ENCODE assay signal across 17 cellular contexts in the genomic region with DNA sequence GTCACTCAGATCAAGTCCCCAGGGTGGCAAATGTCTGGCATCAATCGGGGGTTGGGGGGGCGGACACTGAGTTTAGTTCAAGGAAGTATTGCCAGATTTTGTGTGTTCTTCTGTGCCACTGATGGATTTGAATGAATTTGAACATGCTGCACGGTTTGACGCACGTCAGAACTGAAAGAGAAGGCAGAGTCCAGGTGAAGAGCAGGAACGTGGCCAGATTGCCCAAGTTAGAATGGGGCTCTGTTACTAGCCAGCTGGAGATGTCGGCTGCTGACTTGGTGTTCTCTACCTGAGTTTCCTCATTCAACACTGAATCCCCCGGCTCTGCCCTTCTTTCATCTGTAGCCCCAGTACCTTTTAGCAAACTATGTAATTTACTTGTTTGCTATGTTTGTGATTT.
A peak's percentile ranks its signal among the peaks of the same experiment; 100 is the strongest.
DNase-seq lines count a peak whose midpoint lies in the region; ATAC-seq and TF ChIP-seq lines count a peak whose summit lies in the region.
"Had no signal": no experiment of that assay in that cellular context is flagged by ENCODE, and none has a peak within 500 bp of the region (broad histone marks: within the 10 kb centered on the region; RNA-seq: fewer than 3 reads in every experiment).

No MANE protein-coding gene starts in this region.

- H3K4me3 ChIP-seq in SJSA1 (no peak overlapping the region), mesenchymal stem cell (ENCODE audit: insufficient read depth in 1 of 2, low read depth in 1 of 2, low read length in 2 of 2) (no peak overlapping the region), stomach (no peak overlapping the region)
- H3K4me3 ChIP-seq: lower lobe of right lung, right atrium auricular region, thyroid gland had no signal

- WGBS in mesenchymal stem cell = 82% methylated on average over 7 of the region's 8 CpGs
- WGBS in stomach, 5 donors = 64 to 87% (median 83%) methylated on average over 8 of the region's 8 CpGs

- peak overlapping the region in 4 of 10 donors; percentile 14 to 70 (median 42) for H3K27ac Mint-ChIP-seq in naive thymus-derived CD8-positive, alpha-beta T cell
- H3K27ac Mint-ChIP-seq: activated CD4-positive, alpha-beta memory T cell treated with anti-CD3 and anti-CD28 coated beads, Interleukin-2, amount 10 ng/mL, durations not matched to agents 7 days and 5 days; activated T-helper 1 cell treated with anti-CD3 and anti-CD28 coated beads, Interleukin-12 subunit alpha, Interleukin-12 subunit beta, Interleukin-2, Interleukin-4 antibody, amounts not matched to agents 30 ng/mL and 10 ng/mL and 1 ng/mL, durations not matched to agents 14 hours and 24 hours and 36 hours had no signal

- TF ChIP-seq CTCF in stomach (IDR thresholded peaks at IDR 0.05) = no peak

- H3K36me3 Mint-ChIP-seq in naive thymus-derived CD8-positive, alpha-beta T cell = no peaks in the 10 kb centered on the region

- no peaks in the 10 kb centered on the region for H3K79me1 ChIP-seq in mesenchymal stem cell (replicated peaks; ENCODE audit: low read length, poor library complexity, severe bottlenecking)

- no peak overlapping the region for H2AK5ac ChIP-seq in mesenchymal stem cell (ENCODE audit: low read length, severe bottlenecking)

- H3K27me3 Mint-ChIP-seq in naive thymus-derived CD8-positive, alpha-beta T cell = peaks cover 0 to 3% (median 0%) of the 10 kb centered on the region in 5 donors

- no peaks in the 10 kb centered on the region for H3K36me3 ChIP-seq in SJSA1
- no peaks in the 10 kb centered on the region for H3K36me3 ChIP-seq in mesenchymal stem cell (ENCODE audit: control insufficient read depth in 1 of 2, insufficient read depth in 2 of 2, low read depth in 1 of 2, low read length in 2 of 2)
- no peaks in the 10 kb centered on the region for H3K36me3 ChIP-seq in stomach
- H3K36me3 ChIP-seq: lower lobe of right lung, right atrium auricular region, thyroid gland had no signal

- H3K9ac ChIP-seq in mesenchymal stem cell (ENCODE audit: low read length) = no peak overlapping the region

- H2BK12ac ChIP-seq in mesenchymal stem cell (ENCODE audit: low read length in 2 of 2) = peak overlapping the region; percentile 7 to 34

- TF ChIP-seq EP300 in stomach (IDR thresholded peaks at IDR 0.05) = no peak

- intact Hi-C loops in stomach (cut with DNase I; ENCODE audit: low total_unique reads) = loop anchor here (5.0 to 10.0 kb wide), 3 partner anchors 175 to 293 kb away; partner anchors contain the start of gene PFKFB3

- DNase-seq in NCI-H2227 treated with DMSO at 0.1 percent for 48 hours (lab: John Stamatoyannopoulos, UW) (peak; percentile 7), NCI-H2227 (lab: John Stamatoyannopoulos, UW; ENCODE audit: unreplicated experiment) (no peak), SJSA1 (ENCODE audit: low read depth in 1 of 2, low spot score in 2 of 2) (no peak), mesenchymal stem cell (peak; percentile 12), stomach (no peak), NCI-H510A (lab: John Stamatoyannopoulos, UW) (no peak)
- no peak for DNase-seq in naive thymus-derived CD8-positive, alpha-beta T cell
- DNase-seq: activated CD4-positive, alpha-beta memory T cell treated with anti-CD3 and anti-CD28 coated beads, Interleukin-2, amount 10 ng/mL, durations not matched to agents 7 days and 5 days; NCI-H1048; NCI-H748 treated with DMSO at 0.1 percent for 48 hours; stimulated activated CD4-positive, alpha-beta T cell treated with anti-CD3 and anti-CD28 coated beads, Interleukin-2, amount 100 ng/mL, for 24 hours had no signal

- H3K4me3 Mint-ChIP-seq in naive thymus-derived CD8-positive, alpha-beta T cell = no peak overlapping the region
- H3K4me3 Mint-ChIP-seq: activated CD4-positive, alpha-beta memory T cell treated with anti-CD3 and anti-CD28 coated beads, Interleukin-2, amount 10 ng/mL, durations not matched to agents 7 days and 5 days; activated T-helper 1 cell treated with anti-CD3 and anti-CD28 coated beads, Interleukin-12 subunit alpha, Interleukin-12 subunit beta, Interleukin-2, Interleukin-4 antibody, amounts not matched to agents 30 ng/mL and 10 ng/mL and 1 ng/mL, durations not matched to agents 14 hours and 24 hours and 36 hours had no signal

- no peak overlapping the region for H2AFZ ChIP-seq in mesenchymal stem cell (ENCODE audit: low read depth, low read length)

- H2BK5ac ChIP-seq in mesenchymal stem cell (ENCODE audit: low read depth, low read length, poor library complexity, severe bottlenecking) = no peak overlapping the region

- TF ChIP-seq POLR2A in stomach (IDR thresholded peaks at IDR 0.05) = no peak

- ATAC-seq in naive thymus-derived CD8-positive, alpha-beta T cell = no peak
- ATAC-seq in GM18519 (IDR thresholded peaks at IDR 0.05; ENCODE audit: low FRiP score, unreplicated experiment) = no peak

- no peak overlapping the region for H2BK15ac ChIP-seq in mesenchymal stem cell (ENCODE audit: low read depth, poor library complexity, severe bottlenecking)

- POLR2A ChIA-PET in naive thymus-derived CD8-positive, alpha-beta T cell (lab: Charles Lee) = interaction anchor here (0.6 to 5.2 kb wide), 2 partner anchors 15 to 199 kb away, joined by 3 to 61 read pairs; partner anchors contain the start of gene PFKFB3

- peak overlapping the region; percentile 4 to 14 for H3K18ac ChIP-seq in mesenchymal stem cell (ENCODE audit: low read depth in 1 of 2, low read length in 2 of 2)

- H4K8ac ChIP-seq in mesenchymal stem cell (ENCODE audit: low read length) = no peak overlapping the region

- H3K9me3 ChIP-seq in SJSA1 (replicated peaks) = no peaks in the 10 kb centered on the region
- H3K9me3 ChIP-seq in mesenchymal stem cell (ENCODE audit: control insufficient read depth, low read length) = no peaks in the 10 kb centered on the region
- no peaks in the 10 kb centered on the region for H3K9me3 ChIP-seq in stomach
- H3K9me3 ChIP-seq: lower lobe of right lung, right atrium auricular region, thyroid gland had no signal

- no peaks in the 10 kb centered on the region for H3K9me3 Mint-ChIP-seq in naive thymus-derived CD8-positive, alpha-beta T cell
- H3K9me3 Mint-ChIP-seq: activated CD4-positive, alpha-beta memory T cell treated with anti-CD3 and anti-CD28 coated beads, Interleukin-2, amount 10 ng/mL, durations not matched to agents 7 days and 5 days; activated T-helper 1 cell treated with anti-CD3 and anti-CD28 coated beads, Interleukin-12 subunit alpha, Interleukin-12 subunit beta, Interleukin-2, Interleukin-4 antibody, amounts not matched to agents 30 ng/mL and 10 ng/mL and 1 ng/mL, durations not matched to agents 14 hours and 24 hours and 36 hours had no signal

- H3K14ac ChIP-seq in mesenchymal stem cell (ENCODE audit: low read length in 2 of 2) = no peak overlapping the region

- peak overlapping the region; percentile 19 for H4K91ac ChIP-seq in mesenchymal stem cell (ENCODE audit: low read length)

- no peak overlapping the region for H3K23ac ChIP-seq in mesenchymal stem cell (ENCODE audit: low read length in 2 of 2)

- peaks cover 7 to 38% (median 9%) of the 10 kb centered on the region in 4 donors for H3K4me1 Mint-ChIP-seq in naive thymus-derived CD8-positive, alpha-beta T cell

- H3K4me1 ChIP-seq in SJSA1 (replicated peaks) (peaks cover 27% of the 10 kb centered on the region), mesenchymal stem cell (ENCODE audit: control insufficient read depth, insufficient read depth, low read depth, low read length) (peaks cover 13% of the 10 kb centered on the region), stomach (peaks cover 0 to 23% (median 15%) of the 10 kb centered on the region in 4 donors)

- H3K4me2 ChIP-seq in mesenchymal stem cell (ENCODE audit: low read length, poor library complexity, severe bottlenecking) = no peak overlapping the region

- no peaks in the 10 kb centered on the region for H3K27me3 ChIP-seq in SJSA1 (replicated peaks)
- peaks cover 9 to 31% of the 10 kb centered on the region in 2 experiments for H3K27me3 ChIP-seq in mesenchymal stem cell (ENCODE audit: control insufficient read depth in 1 of 2, insufficient read depth in 1 of 2, low read length in 2 of 2)
- no peaks in the 10 kb centered on the region for H3K27me3 ChIP-seq in stomach
- H3K27me3 ChIP-seq: right atrium auricular region, thyroid gland had no signal

- no peak overlapping the region for H2BK120ac ChIP-seq in mesenchymal stem cell (ENCODE audit: low read depth, low read length)

- H3K4ac ChIP-seq in mesenchymal stem cell (ENCODE audit: low read depth in 1 of 2, low read length in 2 of 2) = peak overlapping the region in 1 of 2 experiments; percentile 6

- peak overlapping the region; percentile 52 for H3K27ac ChIP-seq in SJSA1
- no peak overlapping the region for H3K27ac ChIP-seq in mesenchymal stem cell (ENCODE audit: low read length, poor library complexity, severe bottlenecking)
- H3K27ac ChIP-seq in stomach = peak overlapping the region in 4 of 5 donors; percentile 13 to 79 (median 30)
- H3K27ac ChIP-seq: 22Rv1, lower lobe of right lung, right atrium auricular region had no signal

Comparison
In these comparisons a context has a peak if more than half of its experiments do, and no peak if none do; other contexts are left out.
1. DNase-seq: peak in NCI-H2227 treated with DMSO at 0.1 percent for 48 hours (single experiment) and mesenchymal stem cell (single experiment); none in NCI-H2227 (single experiment), SJSA1 (0 of 2), stomach (single experiment), naive thymus-derived CD8-positive, alpha-beta T cell (0 of 10) and NCI-H510A (single experiment).